ENCODE assay signal across 1 cellular context in genomic region chr11:44738791-44739190, GRCh38.
TF ChIP-seq lines count a peak whose summit lies in the region.

No MANE protein-coding gene starts in this region.

TF ChIP-seq in H1, 55 proteins besides CTCF, POLR2A, EP300 and RAD21 (continued from another document):
- TF ChIP-seq CTBP2 (IDR thresholded peaks at IDR 0.05; ENCODE audit: borderline replicate concordance, insufficient read depth, insufficient read length, low read length) (no peak), TEAD4 (IDR thresholded peaks at IDR 0.05; ENCODE audit: low read depth, low read length) (no peak), JUN (IDR thresholded peaks at IDR 0.05; ENCODE audit: low read depth, low read length) (no peak), TAF1 (IDR thresholded peaks at IDR 0.05; ENCODE audit: low read depth, low read length) (no peak), POU5F1 (IDR thresholded peaks at IDR 0.05; ENCODE audit: low read depth, low read length) (no peak), CREB1 (IDR thresholded peaks at IDR 0.05) (no peak), HDAC6 (IDR thresholded peaks at IDR 0.05; ENCODE audit: low read depth, low read length) (no peak), CEBPB (IDR thresholded peaks at IDR 0.05; ENCODE audit: low read depth, low read length) (no peak), ATF3 (IDR thresholded peaks at IDR 0.05; ENCODE audit: insufficient read depth, low read depth, low read length) (no peak)
